In the genomic region with DNA sequence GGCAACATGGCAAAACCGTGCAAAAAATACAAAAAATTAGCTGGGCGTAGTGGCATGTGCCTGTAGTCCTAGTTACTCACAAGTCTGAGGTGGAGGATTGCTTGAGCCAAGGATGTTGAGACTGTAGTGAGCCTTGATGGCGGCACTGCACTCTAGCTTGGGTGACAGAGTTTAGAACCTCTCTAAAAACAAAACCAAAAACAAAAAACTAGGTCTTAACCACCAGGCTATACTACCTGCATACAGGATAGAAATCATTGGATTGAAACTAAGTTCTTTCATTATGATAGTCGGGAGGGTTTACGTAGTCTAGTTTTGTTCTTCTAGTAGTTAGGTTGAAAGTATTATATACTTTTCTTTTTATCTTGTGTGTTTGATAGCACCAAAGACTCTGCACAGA, we compare ENCODE assay signal across 23 cellular contexts.
"Had no signal": no experiment of that assay in that cellular context is flagged by ENCODE, and none has a peak within 500 bp of the region (broad histone marks: within the 10 kb centered on the region; RNA-seq: fewer than 3 reads in every experiment).

No MANE protein-coding gene starts in this region.

- H3K4me1 ChIP-seq: SJCRH30 had no signal

- H3K4me3 Mint-ChIP-seq: activated CD8-positive, alpha-beta memory T cell treated with anti-CD3 and anti-CD28 coated beads, Interleukin-2, amount 10 ng/mL, durations not matched to agents 7 days and 5 days; activated naive CD4-positive, alpha-beta T cell treated with anti-CD3 and anti-CD28 coated beads, Interleukin-2, amount 50 U/mL, for 24 hours; activated T-cell treated with anti-CD3 and anti-CD28 coated beads, Interleukin-2, amount 50 U/mL, for 4 hours; brain; central memory CD8-positive, alpha-beta T cell had no signal

- DNase-seq: activated CD4-positive, CD25-positive, alpha-beta regulatory T cell; activated CD8-positive, alpha-beta memory T cell treated with anti-CD3 and anti-CD28 coated beads, Interleukin-2, amount 10 ng/mL, durations not matched to agents 7 days and 5 days; activated naive CD4-positive, alpha-beta T cell; activated T-cell treated with anti-CD3 and anti-CD28 coated beads, Interleukin-2, amount 50 U/mL, for 4 hours; Kasumi-1; NCI-H1105 treated with DMSO at 0.1 percent for 48 hours; NCI-H1436 treated with DMSO at 0.1 percent for 48 hours; NCI-H187; NCI-H2081 treated with DMSO at 0.1 percent for 48 hours; NCI-H446; NCI-H524; Peyer's patch; Right ventricle myocardium superior; SJCRH30; SK-N-SH; T-helper 1 cell had no signal

- H3K4me3 ChIP-seq: K562, Peyer's patch, SJCRH30 had no signal

- H3K27me3 ChIP-seq: Peyer's patch, SJCRH30 had no signal

- H3K27ac Mint-ChIP-seq: activated CD8-positive, alpha-beta memory T cell treated with anti-CD3 and anti-CD28 coated beads, Interleukin-2, amount 10 ng/mL, durations not matched to agents 7 days and 5 days; activated naive CD4-positive, alpha-beta T cell treated with anti-CD3 and anti-CD28 coated beads, Interleukin-2, amount 50 U/mL, for 24 hours; activated T-helper 2 cell treated with anti-CD3 and anti-CD28 coated beads, Interferon-gamma antibody, Interleukin-2, Interleukin-4, amounts not matched to agents 10 μg/mL and 5 μg/mL and 100 μg/mL, durations not matched to agents 14 hours and 24 hours and 36 hours had no signal

- H3K27ac ChIP-seq: Peyer's patch, RWPE1, SJCRH30, VCaP had no signal

- H3K9me3 ChIP-seq: Peyer's patch, SJCRH30, SK-N-SH had no signal

- H3K27me3 Mint-ChIP-seq: activated CD8-positive, alpha-beta memory T cell treated with anti-CD3 and anti-CD28 coated beads, Interleukin-2, amount 10 ng/mL, durations not matched to agents 7 days and 5 days; activated naive CD4-positive, alpha-beta T cell treated with anti-CD3 and anti-CD28 coated beads, Interleukin-2, amount 50 U/mL, for 24 hours; central memory CD8-positive, alpha-beta T cell had no signal

- ATAC-seq: activated CD8-positive, alpha-beta memory T cell treated with anti-CD3 and anti-CD28 coated beads, Interleukin-2, amount 10 ng/mL, durations not matched to agents 7 days and 5 days; K562 had no signal

- H3K9me3 Mint-ChIP-seq: activated naive CD4-positive, alpha-beta T cell treated with anti-CD3 and anti-CD28 coated beads, Interleukin-2, amount 50 U/mL, for 24 hours; activated T-cell treated with anti-CD3 and anti-CD28 coated beads, Interleukin-2, amount 50 U/mL, for 4 hours; activated T-helper 2 cell treated with anti-CD3 and anti-CD28 coated beads, Interferon-gamma antibody, Interleukin-2, Interleukin-4, amounts not matched to agents 10 μg/mL and 5 μg/mL and 100 μg/mL, durations not matched to agents 14 hours and 24 hours and 36 hours; brain; central memory CD8-positive, alpha-beta T cell had no signal
